ENCODE assay signal across 16 cellular contexts in genomic region chr7:121831320-121831719, GRCh38. TPM values are rescaled to one million over a fixed set of nuclear protein-coding genes. Genes with fewer than 3 reads are reported as not detected.
DNase-seq lines count a peak whose midpoint lies in the region; ATAC-seq lines count a peak whose summit lies in the region.
"Had no signal": no experiment of that assay in that cellular context is flagged by ENCODE, and none has a peak within 500 bp of the region (broad histone marks: within the 10 kb centered on the region; RNA-seq: fewer than 3 reads in every experiment).

No MANE protein-coding gene starts in this region.

- ATAC-seq in GM18909 (IDR thresholded peaks at IDR 0.05; ENCODE audit: poor library complexity, unreplicated experiment), result no peak
- ATAC-seq: activated T-cell treated with anti-CD3 and anti-CD28 coated beads, Interleukin-2, amount 50 U/mL, for 72 hours; right cardiac atrium; stimulated activated naive CD8-positive, alpha-beta T cell treated with anti-CD3 and anti-CD28 coated beads, Interleukin-15, amount 100 ng/mL, for 72 hours; T-cell had no signal

- DNase-seq in NCI-H748 (lab: John Stamatoyannopoulos, UW; ENCODE audit: unreplicated experiment) (peak; percentile 35), NCI-H748 treated with DMSO at 0.1 percent for 48 hours (lab: John Stamatoyannopoulos, UW) (no peak), RPMI7951 (ENCODE audit: low read depth) (peak; percentile 57), foreskin melanocyte (peak; percentile 73), stromal cell of bone marrow (ENCODE audit: low read depth) (peak; percentile 6)
- no peak for DNase-seq in stimulated activated CD4-positive, alpha-beta T cell treated with anti-CD3 and anti-CD28 coated beads, Interleukin-4, amount 100 ng/mL, for 24 hours
- DNase-seq in activated CD4-positive, CD25-positive, alpha-beta regulatory T cell (lab: John Stamatoyannopoulos, UW), result no peak
- DNase-seq: activated CD4-positive, alpha-beta memory T cell treated with anti-CD3 and anti-CD28 coated beads, Interleukin-2, amount 10 ng/mL, durations not matched to agents 7 days and 5 days; activated T-cell treated with anti-CD3 and anti-CD28 coated beads, Interleukin-2, amount 50 U/mL, for 72 hours; DMS79 treated with DMSO at 0.1 percent for 48 hours; right cardiac atrium; stimulated activated naive CD8-positive, alpha-beta T cell treated with anti-CD3 and anti-CD28 coated beads, Interleukin-15, amount 100 ng/mL, for 72 hours; T-cell; WERI-Rb-1 had no signal

RNA-seq across cellular contexts. Expression of gene PTPRZ1, which starts 41.6 kb away (rescaled TPM):
- total RNA-seq in RPMI7951 (2014; rRNA removed; shearing (Covaris generic)), result 4.6 and 10.0 TPM in 2 replicates
- total RNA-seq: activated CD4-positive, alpha-beta memory T cell treated with anti-CD3 and anti-CD28 coated beads, Interleukin-2, amount 10 ng/mL, durations not matched to agents 7 days and 5 days; activated T-cell treated with anti-CD3 and anti-CD28 coated beads, Interleukin-2, amount 50 U/mL, for 72 hours; fibroblast of lung had no signal

Comparison
In these comparisons a context has a peak if more than half of its experiments do, and no peak if none do; other contexts are left out.
1. DNase-seq: peak in NCI-H748 (single experiment), RPMI7951 (single experiment), foreskin melanocyte (single experiment) and stromal cell of bone marrow (single experiment); none in NCI-H748 treated with DMSO at 0.1 percent for 48 hours (single experiment), stimulated activated CD4-positive, alpha-beta T cell treated with anti-CD3 and anti-CD28 coated beads, Interleukin-4, amount 100 ng/mL, for 24 hours (single experiment) and activated CD4-positive, CD25-positive, alpha-beta regulatory T cell (0 of 4).